In the genomic region with DNA sequence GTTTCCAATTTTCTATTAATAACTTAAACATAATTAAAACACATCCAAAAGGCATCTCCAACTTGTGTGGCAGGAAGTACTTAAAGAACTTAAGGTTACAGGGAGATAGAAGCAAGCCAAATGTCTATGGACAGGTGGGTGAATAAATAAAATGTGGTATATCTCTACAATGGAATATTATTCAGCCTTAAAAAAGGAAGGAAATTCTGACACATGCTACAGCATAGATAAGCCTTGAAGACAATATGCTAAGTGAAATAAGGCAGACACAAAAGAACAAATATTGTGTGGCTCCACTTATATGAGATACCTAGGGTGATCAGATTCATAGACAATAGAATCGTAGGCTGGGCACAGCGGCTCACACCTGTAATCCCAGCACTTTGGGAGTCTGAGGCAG, we compare ENCODE assay signal across 2 cellular contexts.
TF ChIP-seq lines count a peak whose summit lies in the region.

No MANE protein-coding gene starts in this region.

TF ChIP-seq in SK-N-SH treated with all-trans-retinoic acid at 6 μM for 48 hours, 23 proteins besides CTCF, POLR2A, EP300 and RAD21:
- TF ChIP-seq, protein P1, sequence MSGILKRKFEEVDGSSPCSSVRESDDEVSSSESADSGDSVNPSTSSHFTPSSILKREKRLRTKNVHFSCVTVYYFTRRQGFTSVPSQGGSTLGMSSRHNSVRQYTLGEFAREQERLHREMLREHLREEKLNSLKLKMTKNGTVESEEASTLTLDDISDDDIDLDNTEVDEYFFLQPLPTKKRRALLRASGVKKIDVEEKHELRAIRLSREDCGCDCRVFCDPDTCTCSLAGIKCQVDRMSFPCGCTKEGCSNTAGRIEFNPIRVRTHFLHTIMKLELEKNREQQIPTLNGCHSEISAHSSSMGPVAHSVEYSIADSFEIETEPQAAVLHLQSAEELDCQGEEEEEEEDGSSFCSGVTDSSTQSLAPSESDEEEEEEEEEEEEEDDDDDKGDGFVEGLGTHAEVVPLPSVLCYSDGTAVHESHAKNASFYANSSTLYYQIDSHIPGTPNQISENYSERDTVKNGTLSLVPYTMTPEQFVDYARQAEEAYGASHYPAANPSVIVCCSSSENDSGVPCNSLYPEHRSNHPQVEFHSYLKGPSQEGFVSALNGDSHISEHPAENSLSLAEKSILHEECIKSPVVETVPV (CRISPR knock-in tag; IDR thresholded peaks at IDR 0.05): no peak
- TF ChIP-seq BACH2 (CRISPR knock-in tag; IDR thresholded peaks at IDR 0.05; ENCODE audit: borderline replicate concordance) (no peak), OSR1 (CRISPR knock-in tag; IDR thresholded peaks at IDR 0.05) (no peak), ZNF565 (CRISPR knock-in tag; conservative IDR thresholded peaks at IDR 0.05; ENCODE audit: low read depth) (no peak), ZNF8 (CRISPR knock-in tag; IDR thresholded peaks at IDR 0.05) (peak; percentile 51; the same call in 1 of the 2 replicates)
- TF ChIP-seq, protein P2, sequence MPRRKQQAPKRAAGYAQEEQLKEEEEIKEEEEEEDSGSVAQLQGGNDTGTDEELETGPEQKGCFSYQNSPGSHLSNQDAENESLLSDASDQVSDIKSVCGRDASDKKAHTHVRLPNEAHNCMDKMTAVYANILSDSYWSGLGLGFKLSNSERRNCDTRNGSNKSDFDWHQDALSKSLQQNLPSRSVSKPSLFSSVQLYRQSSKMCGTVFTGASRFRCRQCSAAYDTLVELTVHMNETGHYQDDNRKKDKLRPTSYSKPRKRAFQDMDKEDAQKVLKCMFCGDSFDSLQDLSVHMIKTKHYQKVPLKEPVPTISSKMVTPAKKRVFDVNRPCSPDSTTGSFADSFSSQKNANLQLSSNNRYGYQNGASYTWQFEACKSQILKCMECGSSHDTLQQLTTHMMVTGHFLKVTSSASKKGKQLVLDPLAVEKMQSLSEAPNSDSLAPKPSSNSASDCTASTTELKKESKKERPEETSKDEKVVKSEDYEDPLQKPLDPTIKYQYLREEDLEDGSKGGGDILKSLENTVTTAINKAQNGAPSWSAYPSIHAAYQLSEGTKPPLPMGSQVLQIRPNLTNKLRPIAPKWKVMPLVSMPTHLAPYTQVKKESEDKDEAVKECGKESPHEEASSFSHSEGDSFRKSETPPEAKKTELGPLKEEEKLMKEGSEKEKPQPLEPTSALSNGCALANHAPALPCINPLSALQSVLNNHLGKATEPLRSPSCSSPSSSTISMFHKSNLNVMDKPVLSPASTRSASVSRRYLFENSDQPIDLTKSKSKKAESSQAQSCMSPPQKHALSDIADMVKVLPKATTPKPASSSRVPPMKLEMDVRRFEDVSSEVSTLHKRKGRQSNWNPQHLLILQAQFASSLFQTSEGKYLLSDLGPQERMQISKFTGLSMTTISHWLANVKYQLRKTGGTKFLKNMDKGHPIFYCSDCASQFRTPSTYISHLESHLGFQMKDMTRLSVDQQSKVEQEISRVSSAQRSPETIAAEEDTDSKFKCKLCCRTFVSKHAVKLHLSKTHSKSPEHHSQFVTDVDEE (CRISPR knock-in tag; IDR thresholded peaks at IDR 0.05): no peak

TF ChIP-seq in HEK293, 187 proteins besides CTCF, POLR2A, EP300 and RAD21 (continued from another document):
- TF ChIP-seq, protein P3, sequence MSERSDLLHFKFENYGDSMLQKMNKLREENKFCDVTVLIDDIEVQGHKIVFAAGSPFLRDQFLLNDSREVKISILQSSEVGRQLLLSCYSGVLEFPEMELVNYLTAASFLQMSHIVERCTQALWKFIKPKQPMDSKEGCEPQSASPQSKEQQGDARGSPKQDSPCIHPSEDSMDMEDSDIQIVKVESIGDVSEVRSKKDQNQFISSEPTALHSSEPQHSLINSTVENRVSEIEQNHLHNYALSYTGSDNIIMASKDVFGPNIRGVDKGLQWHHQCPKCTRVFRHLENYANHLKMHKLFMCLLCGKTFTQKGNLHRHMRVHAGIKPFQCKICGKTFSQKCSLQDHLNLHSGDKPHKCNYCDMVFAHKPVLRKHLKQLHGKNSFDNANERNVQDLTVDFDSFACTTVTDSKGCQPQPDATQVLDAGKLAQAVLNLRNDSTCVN (tag by site-specific recombination; optimal IDR thresholded peaks at IDR 0.05): no peak
- TF ChIP-seq ZNF138 (tag by site-specific recombination; IDR thresholded peaks at IDR 0.05; ENCODE audit: borderline replicate concordance): no peak
